ENCODE assay signal across 8 cellular contexts in genomic region chr16:30658731-30659506, GRCh38. TPM values are rescaled to one million over a fixed set of nuclear protein-coding genes. Genes with fewer than 3 reads are reported as not detected.
DNase-seq lines count a peak whose midpoint lies in the region; ATAC-seq, FAIRE-seq and TF ChIP-seq lines count a peak whose summit lies in the region.

No MANE protein-coding gene starts in this region.

- H2AFZ ChIP-seq in neural cell (ENCODE audit: low read depth, low read length) = peak overlapping the region; percentile 36

- H3K27ac ChIP-seq in neural cell (ENCODE audit: low read length) = peak overlapping the region; percentile 97

- H4K20me1 ChIP-seq in neural cell (ENCODE audit: insufficient read depth) = no peaks in the 10 kb centered on the region

- TF ChIP-seq EP300 in neural cell (conservative IDR thresholded peaks at IDR 0.05; ENCODE audit: poor library complexity, severe bottlenecking) = peak; percentile 5

- H3F3A ChIP-seq in neural cell (ENCODE audit: insufficient read depth, low read length, poor library complexity, severe bottlenecking) = peaks cover 6% of the 10 kb centered on the region

- peak; percentile 50 for TF ChIP-seq CTCF in neural cell (IDR thresholded peaks at IDR 0.05; ENCODE audit: poor library complexity, severe bottlenecking)

- H3K79me2 ChIP-seq in neural cell (replicated peaks; ENCODE audit: insufficient read depth, low read length) = peaks cover 39% of the 10 kb centered on the region

- TF ChIP-seq RAD21 in neural cell (conservative IDR thresholded peaks at IDR 0.05) = no peak

- no peaks in the 10 kb centered on the region for H3K9me3 ChIP-seq in neural cell (ENCODE audit: low read length)

- peak overlapping the region; percentile 93 for H3K9ac ChIP-seq in neural cell (ENCODE audit: low read length)

- DNase-seq in DMS114 treated with DMSO at 0.1 percent for 48 hours (lab: John Stamatoyannopoulos, UW; ENCODE audit: unreplicated experiment) = peak; percentile 94
- peak; percentile 79 for DNase-seq in GM19239 (ENCODE audit: insufficient read length, low spot score)
- peak; percentile 88 for DNase-seq in NCI-H524 treated with DMSO at 0.1 percent for 48 hours (lab: John Stamatoyannopoulos, UW)
- peak; percentile 51 for DNase-seq in activated T-helper 9 cell treated with anti-CD3 and anti-CD28 coated beads, Interleukin-2, amount 50 U/mL, for 16 hours (ENCODE audit: low read depth)
- DNase-seq in frontal cortex (ENCODE audit: low spot score in 2 of 2) = peak; percentile 85 to 92
- DNase-seq in 8988T = no peak

- peaks cover 8% of the 10 kb centered on the region for H3K36me3 ChIP-seq in neural cell (ENCODE audit: insufficient read depth, low read length)

- ATAC-seq in HG03439 (IDR thresholded peaks at IDR 0.05; ENCODE audit: unreplicated experiment) = peak; percentile 26

- no peaks in the 10 kb centered on the region for H3K9me2 ChIP-seq in neural cell (ENCODE audit: insufficient read depth, low read length)

- no peaks in the 10 kb centered on the region for H3K27me3 ChIP-seq in neural cell (ENCODE audit: insufficient read depth, low read depth, low read length)

- peak overlapping the region; percentile 94 for H3K4me3 ChIP-seq in neural cell (ENCODE audit: low read length)

- no peak for FAIRE-seq in GM19239 (lab: Jason Lieb, UNC)
- no peak for FAIRE-seq in frontal cortex (lab: Jason Lieb, UNC)

- no peak overlapping the region for H3K4me2 ChIP-seq in neural cell (ENCODE audit: low read length)

TF ChIP-seq in neural cell, 6 proteins besides CTCF, POLR2A, EP300 and RAD21:
- TF ChIP-seq MXI1 (conservative IDR thresholded peaks at IDR 0.05; ENCODE audit: poor library complexity, severe bottlenecking) (peak; percentile 43), SMC3 (conservative IDR thresholded peaks at IDR 0.05; ENCODE audit: poor library complexity) (peak; percentile 40), TAF1 (IDR thresholded peaks at IDR 0.05; ENCODE audit: low read depth) (peak; percentile 24), EZH2 (IDR thresholded peaks at IDR 0.05; ENCODE audit: borderline replicate concordance, insufficient read depth, low read length, poor library complexity, severe bottlenecking) (no peak), POLR2AphosphoS5 (IDR thresholded peaks at IDR 0.05) (no peak)
- TF ChIP-seq, protein P1, sequence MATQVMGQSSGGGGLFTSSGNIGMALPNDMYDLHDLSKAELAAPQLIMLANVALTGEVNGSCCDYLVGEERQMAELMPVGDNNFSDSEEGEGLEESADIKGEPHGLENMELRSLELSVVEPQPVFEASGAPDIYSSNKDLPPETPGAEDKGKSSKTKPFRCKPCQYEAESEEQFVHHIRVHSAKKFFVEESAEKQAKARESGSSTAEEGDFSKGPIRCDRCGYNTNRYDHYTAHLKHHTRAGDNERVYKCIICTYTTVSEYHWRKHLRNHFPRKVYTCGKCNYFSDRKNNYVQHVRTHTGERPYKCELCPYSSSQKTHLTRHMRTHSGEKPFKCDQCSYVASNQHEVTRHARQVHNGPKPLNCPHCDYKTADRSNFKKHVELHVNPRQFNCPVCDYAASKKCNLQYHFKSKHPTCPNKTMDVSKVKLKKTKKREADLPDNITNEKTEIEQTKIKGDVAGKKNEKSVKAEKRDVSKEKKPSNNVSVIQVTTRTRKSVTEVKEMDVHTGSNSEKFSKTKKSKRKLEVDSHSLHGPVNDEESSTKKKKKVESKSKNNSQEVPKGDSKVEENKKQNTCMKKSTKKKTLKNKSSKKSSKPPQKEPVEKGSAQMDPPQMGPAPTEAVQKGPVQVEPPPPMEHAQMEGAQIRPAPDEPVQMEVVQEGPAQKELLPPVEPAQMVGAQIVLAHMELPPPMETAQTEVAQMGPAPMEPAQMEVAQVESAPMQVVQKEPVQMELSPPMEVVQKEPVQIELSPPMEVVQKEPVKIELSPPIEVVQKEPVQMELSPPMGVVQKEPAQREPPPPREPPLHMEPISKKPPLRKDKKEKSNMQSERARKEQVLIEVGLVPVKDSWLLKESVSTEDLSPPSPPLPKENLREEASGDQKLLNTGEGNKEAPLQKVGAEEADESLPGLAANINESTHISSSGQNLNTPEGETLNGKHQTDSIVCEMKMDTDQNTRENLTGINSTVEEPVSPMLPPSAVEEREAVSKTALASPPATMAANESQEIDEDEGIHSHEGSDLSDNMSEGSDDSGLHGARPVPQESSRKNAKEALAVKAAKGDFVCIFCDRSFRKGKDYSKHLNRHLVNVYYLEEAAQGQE (IDR thresholded peaks at IDR 0.05; ENCODE audit: borderline replicate concordance) = no peak
TF ChIP-seq in neural cell: peak in this region for 3.

RNA-seq across cellular contexts. Expression of gene FBRS, which starts 0.7 kb away (rescaled TPM):
- total RNA-seq in frontal cortex = 8.2 TPM
- polyA plus RNA-seq in neural cell = 19.0 and 24.2 TPM in 2 replicates
- polyA minus RNA-seq in neural cell = 20.7 and 41.1 TPM in 2 replicates

RNA-seq across cellular contexts. Expression of gene PRR14, which starts 8.2 kb away (rescaled TPM):
- total RNA-seq in frontal cortex = 7.3 TPM
- 23.3 and 31.2 TPM in 2 replicates for polyA plus RNA-seq in neural cell
- 17.2 and 22.6 TPM in 2 replicates for polyA minus RNA-seq in neural cell

RNA-seq across cellular contexts. Expression of gene SRCAP, which starts 40.1 kb away (rescaled TPM):
- 14.3 TPM for total RNA-seq in frontal cortex
- polyA plus RNA-seq in neural cell = 0.76 and 2.4 TPM in 2 replicates
- 34.6 and 36.9 TPM in 2 replicates for polyA minus RNA-seq in neural cell

RNA-seq across cellular contexts. Expression of gene ZNF689, which starts 48.7 kb away (rescaled TPM):
- total RNA-seq in frontal cortex = 9.0 TPM
- polyA plus RNA-seq in neural cell = 10.6 and 13.9 TPM in 2 replicates
- 20.1 and 20.2 TPM in 2 replicates for polyA minus RNA-seq in neural cell
